ENCODE assay signal across 1 cellular context in genomic region chr19:48362716-48363499, GRCh38.
A peak's percentile ranks its signal among the peaks of the same experiment; 100 is the strongest.
TF ChIP-seq lines count a peak whose summit lies in the region.

No MANE protein-coding gene starts in this region.

TF ChIP-seq in K562, 482 proteins besides CTCF, POLR2A, EP300 and RAD21 (continued from another document and continues in another):
- TF ChIP-seq, protein P1, sequence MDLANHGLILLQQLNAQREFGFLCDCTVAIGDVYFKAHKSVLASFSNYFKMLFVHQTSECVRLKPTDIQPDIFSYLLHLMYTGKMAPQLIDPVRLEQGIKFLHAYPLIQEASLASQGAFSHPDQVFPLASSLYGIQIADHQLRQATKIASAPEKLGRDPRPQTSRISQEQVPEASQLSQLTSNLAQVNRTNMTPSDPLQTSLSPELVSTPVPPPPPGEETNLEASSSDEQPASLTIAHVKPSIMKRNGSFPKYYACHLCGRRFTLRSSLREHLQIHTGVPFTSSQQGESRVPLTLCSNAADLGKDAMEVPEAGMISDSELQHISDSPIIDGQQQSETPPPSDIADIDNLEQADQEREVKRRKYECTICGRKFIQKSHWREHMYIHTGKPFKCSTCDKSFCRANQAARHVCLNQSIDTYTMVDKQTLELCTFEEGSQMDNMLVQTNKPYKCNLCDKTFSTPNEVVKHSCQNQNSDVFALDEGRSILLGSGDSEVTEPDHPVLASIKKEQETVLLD (IDR thresholded peaks at IDR 0.05), result no peak
- TF ChIP-seq ETV1 (tag; conservative IDR thresholded peaks at IDR 0.05; ENCODE audit: low read depth) (no peak), POLR2G (IDR thresholded peaks at IDR 0.05; ENCODE audit: low read depth, low read length) (peak; percentile 82), TGIF2 (CRISPR knock-in tag; IDR thresholded peaks at IDR 0.05) (no peak), CGGBP1 (CRISPR knock-in tag; IDR thresholded peaks at IDR 0.05) (no peak), ZNF584 (CRISPR knock-in tag; IDR thresholded peaks at IDR 0.05; ENCODE audit: low read depth) (peak; percentile 80; the same call in 1 of the 2 replicates), ZNF175 (CRISPR knock-in tag; IDR thresholded peaks at IDR 0.05; ENCODE audit: low read depth) (no peak), STAG1 (CRISPR knock-in tag; IDR thresholded peaks at IDR 0.05; ENCODE audit: borderline replicate concordance) (no peak), SP1 (CRISPR knock-in tag; IDR thresholded peaks at IDR 0.05) (peak; percentile 85), FOXO4 (CRISPR knock-in tag; IDR thresholded peaks at IDR 0.05) (no peak), TFE3 (CRISPR knock-in tag; IDR thresholded peaks at IDR 0.05) (no peak), TEAD4 (IDR thresholded peaks at IDR 0.05; ENCODE audit: low read length) (peak; percentile 79), TEAD4 (CRISPR knock-in tag; IDR thresholded peaks at IDR 0.05; ENCODE audit: borderline replicate concordance) (no peak), ZNF639 (CRISPR knock-in tag; conservative IDR thresholded peaks at IDR 0.05 in 1 of 2, IDR thresholded peaks at IDR 0.05 in 1 of 2) (peak in 1 of 2 experiments; percentile 87; a peak in 2 of 4 replicates), ETS2 (tag; IDR thresholded peaks at IDR 0.05; ENCODE audit: borderline replicate concordance, poor library complexity, severe bottlenecking) (no peak), ESRRA (IDR thresholded peaks at IDR 0.05; ENCODE audit: borderline replicate concordance, low read depth) (no peak), ZNF707 (CRISPR knock-in tag; conservative IDR thresholded peaks at IDR 0.05) (no peak), RFX1 (IDR thresholded peaks at IDR 0.05) (no peak), MEF2A (IDR thresholded peaks at IDR 0.05; ENCODE audit: control insufficient read depth, low read depth, low read length) (no peak), YY1 (IDR thresholded peaks at IDR 0.05; ENCODE audit: borderline replicate concordance in 1 of 3, control insufficient read depth in 1 of 3, extremely low read depth in 1 of 3, insufficient read depth in 3 of 3, insufficient read length in 1 of 3, insufficient replicate concordance in 2 of 3, low read depth in 1 of 3, low read length in 2 of 3) (peak in 1 of 3 experiments; percentile 50), JUN (IDR thresholded peaks at IDR 0.05; ENCODE audit: borderline replicate concordance, low read depth, low read length) (0 out of 2 replicates have a peak, but pooled peaks have one; percentile 8), JUN (CRISPR knock-in tag; IDR thresholded peaks at IDR 0.05; ENCODE audit: borderline replicate concordance) (no peak), KAT8 (IDR thresholded peaks at IDR 0.05; ENCODE audit: low read depth) (no peak), HDGF (IDR thresholded peaks at IDR 0.05) (no peak), PML (IDR thresholded peaks at IDR 0.05; ENCODE audit: low read length) (no peak), ZNF197 (CRISPR knock-in tag; IDR thresholded peaks at IDR 0.05; ENCODE audit: low read depth) (peak; percentile 98), ARNT (IDR thresholded peaks at IDR 0.05) (no peak), ZZZ3 (IDR thresholded peaks at IDR 0.05) (0 out of 2 replicates have a peak, but pooled peaks have one; percentile 54), KDM4B (IDR thresholded peaks at IDR 0.05; ENCODE audit: borderline replicate concordance in 2 of 2, low read depth in 1 of 2) (peak in 1 of 2 experiments; percentile 57; a peak in 1 of 4 replicates), ZNF830 (CRISPR knock-in tag; IDR thresholded peaks at IDR 0.05) (no peak), ZKSCAN3 (CRISPR knock-in tag; IDR thresholded peaks at IDR 0.05) (no peak), ZBTB34 (CRISPR knock-in tag; IDR thresholded peaks at IDR 0.05) (no peak), HCFC1 (IDR thresholded peaks at IDR 0.05; ENCODE audit: low read depth, low read length) (peak; percentile 100), NFE2L1 (tag; IDR thresholded peaks at IDR 0.05; ENCODE audit: borderline replicate concordance, low read depth) (no peak), HEY1 (CRISPR knock-in tag; IDR thresholded peaks at IDR 0.05; ENCODE audit: borderline replicate concordance) (no peak), HES1 (IDR thresholded peaks at IDR 0.05; ENCODE audit: low read depth) (no peak), ETV5 (CRISPR knock-in tag; IDR thresholded peaks at IDR 0.05; ENCODE audit: low read depth) (no peak; the same call in 1 of the 2 replicates), POLR2B (IDR thresholded peaks at IDR 0.05; ENCODE audit: low read depth, partially characterized antibody) (no peak)
- TF ChIP-seq, protein P2, sequence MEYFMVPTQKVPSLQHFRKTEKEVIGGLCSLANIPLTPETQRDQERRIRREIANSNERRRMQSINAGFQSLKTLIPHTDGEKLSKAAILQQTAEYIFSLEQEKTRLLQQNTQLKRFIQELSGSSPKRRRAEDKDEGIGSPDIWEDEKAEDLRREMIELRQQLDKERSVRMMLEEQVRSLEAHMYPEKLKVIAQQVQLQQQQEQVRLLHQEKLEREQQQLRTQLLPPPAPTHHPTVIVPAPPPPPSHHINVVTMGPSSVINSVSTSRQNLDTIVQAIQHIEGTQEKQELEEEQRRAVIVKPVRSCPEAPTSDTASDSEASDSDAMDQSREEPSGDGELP (CRISPR knock-in tag; IDR thresholded peaks at IDR 0.05; ENCODE audit: borderline replicate concordance), result peak; percentile 80; the same call in 1 of the 2 replicates
- TF ChIP-seq, protein P3, sequence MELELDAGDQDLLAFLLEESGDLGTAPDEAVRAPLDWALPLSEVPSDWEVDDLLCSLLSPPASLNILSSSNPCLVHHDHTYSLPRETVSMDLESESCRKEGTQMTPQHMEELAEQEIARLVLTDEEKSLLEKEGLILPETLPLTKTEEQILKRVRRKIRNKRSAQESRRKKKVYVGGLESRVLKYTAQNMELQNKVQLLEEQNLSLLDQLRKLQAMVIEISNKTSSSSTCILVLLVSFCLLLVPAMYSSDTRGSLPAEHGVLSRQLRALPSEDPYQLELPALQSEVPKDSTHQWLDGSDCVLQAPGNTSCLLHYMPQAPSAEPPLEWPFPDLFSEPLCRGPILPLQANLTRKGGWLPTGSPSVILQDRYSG (tag; conservative IDR thresholded peaks at IDR 0.05; ENCODE audit: low read depth), result no peak
- TF ChIP-seq, protein P4, sequence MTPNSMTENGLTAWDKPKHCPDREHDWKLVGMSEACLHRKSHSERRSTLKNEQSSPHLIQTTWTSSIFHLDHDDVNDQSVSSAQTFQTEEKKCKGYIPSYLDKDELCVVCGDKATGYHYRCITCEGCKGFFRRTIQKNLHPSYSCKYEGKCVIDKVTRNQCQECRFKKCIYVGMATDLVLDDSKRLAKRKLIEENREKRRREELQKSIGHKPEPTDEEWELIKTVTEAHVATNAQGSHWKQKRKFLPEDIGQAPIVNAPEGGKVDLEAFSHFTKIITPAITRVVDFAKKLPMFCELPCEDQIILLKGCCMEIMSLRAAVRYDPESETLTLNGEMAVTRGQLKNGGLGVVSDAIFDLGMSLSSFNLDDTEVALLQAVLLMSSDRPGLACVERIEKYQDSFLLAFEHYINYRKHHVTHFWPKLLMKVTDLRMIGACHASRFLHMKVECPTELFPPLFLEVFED (CRISPR knock-in tag; conservative IDR thresholded peaks at IDR 0.05), result no peak
- TF ChIP-seq, protein P5, sequence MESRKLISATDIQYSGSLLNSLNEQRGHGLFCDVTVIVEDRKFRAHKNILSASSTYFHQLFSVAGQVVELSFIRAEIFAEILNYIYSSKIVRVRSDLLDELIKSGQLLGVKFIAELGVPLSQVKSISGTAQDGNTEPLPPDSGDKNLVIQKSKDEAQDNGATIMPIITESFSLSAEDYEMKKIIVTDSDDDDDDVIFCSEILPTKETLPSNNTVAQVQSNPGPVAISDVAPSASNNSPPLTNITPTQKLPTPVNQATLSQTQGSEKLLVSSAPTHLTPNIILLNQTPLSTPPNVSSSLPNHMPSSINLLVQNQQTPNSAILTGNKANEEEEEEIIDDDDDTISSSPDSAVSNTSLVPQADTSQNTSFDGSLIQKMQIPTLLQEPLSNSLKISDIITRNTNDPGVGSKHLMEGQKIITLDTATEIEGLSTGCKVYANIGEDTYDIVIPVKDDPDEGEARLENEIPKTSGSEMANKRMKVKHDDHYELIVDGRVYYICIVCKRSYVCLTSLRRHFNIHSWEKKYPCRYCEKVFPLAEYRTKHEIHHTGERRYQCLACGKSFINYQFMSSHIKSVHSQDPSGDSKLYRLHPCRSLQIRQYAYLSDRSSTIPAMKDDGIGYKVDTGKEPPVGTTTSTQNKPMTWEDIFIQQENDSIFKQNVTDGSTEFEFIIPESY (CRISPR knock-in tag; IDR thresholded peaks at IDR 0.05), result peak; percentile 46
- TF ChIP-seq, protein P6, sequence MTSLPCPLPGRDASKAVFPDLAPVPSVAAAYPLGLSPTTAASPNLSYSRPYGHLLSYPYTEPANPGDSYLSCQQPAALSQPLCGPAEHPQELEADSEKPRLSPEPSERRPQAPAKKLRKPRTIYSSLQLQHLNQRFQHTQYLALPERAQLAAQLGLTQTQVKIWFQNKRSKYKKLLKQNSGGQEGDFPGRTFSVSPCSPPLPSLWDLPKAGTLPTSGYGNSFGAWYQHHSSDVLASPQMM (CRISPR knock-in tag; IDR thresholded peaks at IDR 0.05), result no peak
- TF ChIP-seq, protein P7, sequence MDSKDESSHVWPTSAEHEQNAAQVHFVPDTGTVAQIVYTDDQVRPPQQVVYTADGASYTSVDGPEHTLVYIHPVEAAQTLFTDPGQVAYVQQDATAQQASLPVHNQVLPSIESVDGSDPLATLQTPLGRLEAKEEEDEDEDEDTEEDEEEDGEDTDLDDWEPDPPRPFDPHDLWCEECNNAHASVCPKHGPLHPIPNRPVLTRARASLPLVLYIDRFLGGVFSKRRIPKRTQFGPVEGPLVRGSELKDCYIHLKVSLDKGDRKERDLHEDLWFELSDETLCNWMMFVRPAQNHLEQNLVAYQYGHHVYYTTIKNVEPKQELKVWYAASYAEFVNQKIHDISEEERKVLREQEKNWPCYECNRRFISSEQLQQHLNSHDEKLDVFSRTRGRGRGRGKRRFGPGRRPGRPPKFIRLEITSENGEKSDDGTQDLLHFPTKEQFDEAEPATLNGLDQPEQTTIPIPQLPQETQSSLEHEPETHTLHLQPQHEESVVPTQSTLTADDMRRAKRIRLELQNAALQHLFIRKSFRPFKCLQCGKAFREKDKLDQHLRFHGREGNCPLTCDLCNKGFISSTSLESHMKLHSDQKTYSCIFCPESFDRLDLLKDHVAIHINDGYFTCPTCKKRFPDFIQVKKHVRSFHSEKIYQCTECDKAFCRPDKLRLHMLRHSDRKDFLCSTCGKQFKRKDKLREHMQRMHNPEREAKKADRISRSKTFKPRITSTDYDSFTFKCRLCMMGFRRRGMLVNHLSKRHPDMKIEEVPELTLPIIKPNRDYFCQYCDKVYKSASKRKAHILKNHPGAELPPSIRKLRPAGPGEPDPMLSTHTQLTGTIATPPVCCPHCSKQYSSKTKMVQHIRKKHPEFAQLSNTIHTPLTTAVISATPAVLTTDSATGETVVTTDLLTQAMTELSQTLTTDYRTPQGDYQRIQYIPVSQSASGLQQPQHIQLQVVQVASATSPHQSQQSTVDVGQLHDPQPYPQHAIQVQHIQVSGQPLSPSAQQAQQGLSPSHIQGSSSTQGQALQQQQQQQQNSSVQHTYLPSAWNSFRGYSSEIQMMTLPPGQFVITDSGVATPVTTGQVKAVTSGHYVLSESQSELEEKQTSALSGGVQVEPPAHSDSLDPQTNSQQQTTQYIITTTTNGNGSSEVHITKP (IDR thresholded peaks at IDR 0.05; ENCODE audit: partially characterized antibody), result no peak
